20 cellular contexts compared by ENCODE assay signal in the genomic region with DNA sequence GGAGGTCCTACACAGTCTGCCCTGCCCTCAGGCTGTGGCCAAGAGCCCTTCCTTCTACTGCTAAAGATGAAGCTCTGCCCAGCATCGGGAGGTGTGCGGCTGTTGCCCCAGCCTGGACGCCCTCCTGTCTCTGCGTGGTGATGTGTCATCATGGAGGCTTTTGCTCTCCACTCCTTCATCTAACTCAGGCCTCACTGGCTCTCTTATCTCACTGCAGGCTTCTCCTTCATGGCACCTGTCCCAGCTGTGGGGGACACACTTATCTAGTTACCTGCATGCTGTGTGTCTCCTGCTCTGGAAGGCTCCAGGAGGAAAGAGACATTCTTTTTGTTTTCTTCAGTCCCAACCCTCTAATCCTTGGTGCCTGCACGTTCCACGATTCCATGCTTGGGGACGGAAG.
"Had no signal": no experiment of that assay in that cellular context is flagged by ENCODE, and none has a peak within 500 bp of the region (broad histone marks: within the 10 kb centered on the region; RNA-seq: fewer than 3 reads in every experiment).

No MANE protein-coding gene starts in this region.

- H3K4me3 ChIP-seq: dorsolateral prefrontal cortex, lung, psoas muscle, sigmoid colon, spleen, thoracic aorta, tibial nerve, upper lobe of left lung had no signal

- H3K4me3 Mint-ChIP-seq: immature natural killer cell; memory B cell; natural killer cell; stimulated activated memory B cell treated with anti-CD40 and anti-IgM and Interleukin-4, amounts not matched to agents 10 μg/mL and 1 μg/mL and 100 μg/mL, for 72 hours had no signal

- H3K4me1 Mint-ChIP-seq: immature natural killer cell, natural killer cell had no signal

- H3K36me3 ChIP-seq: sigmoid colon, spleen, thoracic aorta, tibial nerve, upper lobe of left lung had no signal

- H3K9me3 Mint-ChIP-seq: immature natural killer cell; memory B cell; natural killer cell; stimulated activated memory B cell treated with anti-CD40 and anti-IgM and Interleukin-4, amounts not matched to agents 10 μg/mL and 1 μg/mL and 100 μg/mL, for 72 hours had no signal

- ATAC-seq: esophagus mucosa; natural killer cell; psoas muscle; right cardiac atrium; stimulated activated memory B cell treated with anti-CD40 and anti-IgM and Interleukin-4, amounts not matched to agents 10 μg/mL and 1 μg/mL and 100 μg/mL, for 72 hours; stimulated activated naive CD8-positive, alpha-beta T cell treated with anti-CD3 and anti-CD28 coated beads, Interleukin-15, Interleukin-2, amounts not matched to agents 100 U/mL and 50 U/mL, for 24 hours had no signal

- H3K9me3 ChIP-seq: psoas muscle, sigmoid colon, spleen, thoracic aorta, tibial nerve, upper lobe of left lung had no signal

- H3K27me3 ChIP-seq: dorsolateral prefrontal cortex, sigmoid colon, spleen, tibial nerve, upper lobe of left lung had no signal

- H3K27ac ChIP-seq: psoas muscle, sigmoid colon, spleen, thoracic aorta, upper lobe of left lung had no signal

- H3K36me3 Mint-ChIP-seq: immature natural killer cell; memory B cell; natural killer cell; stimulated activated memory B cell treated with anti-CD40 and anti-IgM and Interleukin-4, amounts not matched to agents 10 μg/mL and 1 μg/mL and 100 μg/mL, for 72 hours had no signal

- DNase-seq: dorsolateral prefrontal cortex; effector CD4-positive, alpha-beta T cell; foreskin fibroblast; hypothalamus; immature natural killer cell; natural killer cell; nucleus accumbens; psoas muscle; right cardiac atrium; spleen; stimulated activated CD4-positive, alpha-beta T cell treated with anti-CD3 and anti-CD28 coated beads, Interleukin-4, amount 100 ng/mL, for 4 hours; stimulated activated naive CD8-positive, alpha-beta T cell treated with anti-CD3 and anti-CD28 coated beads, Interleukin-15, Interleukin-2, amounts not matched to agents 100 U/mL and 50 U/mL, for 24 hours; upper lobe of left lung had no signal

- H3K27ac Mint-ChIP-seq: immature natural killer cell; memory B cell; natural killer cell; stimulated activated memory B cell treated with anti-CD40 and anti-IgM and Interleukin-4, amounts not matched to agents 10 μg/mL and 1 μg/mL and 100 μg/mL, for 72 hours had no signal
